ENCODE assay signal across 8 cellular contexts in genomic region chr10:69716711-69717560, GRCh38.
DNase-seq lines count a peak whose midpoint lies in the region; ATAC-seq and TF ChIP-seq lines count a peak whose summit lies in the region.

No MANE protein-coding gene starts in this region.

- no peaks in the 10 kb centered on the region for H3K9me3 ChIP-seq in ascending aorta

- H3K27ac Mint-ChIP-seq in T-cell: no peak overlapping the region

- peaks cover 11 to 14% of the 10 kb centered on the region in 2 donors for H3K4me1 ChIP-seq in ascending aorta

- peak overlapping the region; percentile 52 to 82 for H3K27ac ChIP-seq in ascending aorta

- peak; percentile 38 to 70 (median 50) for TF ChIP-seq CTCF in ascending aorta (IDR thresholded peaks at IDR 0.05)

- peaks cover 2 to 4% of the 10 kb centered on the region in 2 donors for H3K27me3 Mint-ChIP-seq in T-cell

- no peaks in the 10 kb centered on the region for H3K27me3 ChIP-seq in ascending aorta

- H3K4me3 ChIP-seq in ascending aorta: no peak overlapping the region

- CTCF ChIA-PET in T-cell (lab: Charles Lee): interaction anchor here in 1 of 2 donors (0.6 kb wide), 1 partner anchor 157 kb away, joined by 3 read pairs; no protein-coding TSS in a partner anchor

- POLR2A ChIA-PET in T-cell (lab: Charles Lee): no interaction called here

- H3K36me3 ChIP-seq in ascending aorta: no peaks in the 10 kb centered on the region

- DNase-seq in Caki2 (ENCODE audit: low read depth) (peak; percentile 21), HuH-7 (ENCODE audit: low spot score) (peak; percentile 55), T-cell (peak in 30 of 34 experiments; percentile 7 to 53 (median 33)), ascending aorta (ENCODE audit: low spot score in 2 of 2) (no peak), islet precursor cell (peak; percentile 73)
- peak; percentile 41 to 48 (median 44) for DNase-seq in stimulated activated CD4-positive, alpha-beta T cell treated with anti-CD3 and anti-CD28 coated beads, TNF-alpha, amount 100 ng/mL, for 48 hours (ENCODE audit: low read depth in 3 of 3)

- H3K9me3 Mint-ChIP-seq in T-cell: no peaks in the 10 kb centered on the region

- in situ Hi-C loops in Caki2 (cut with HindIII; ENCODE audit: low pct_unique_long_range_greater_than_20kb, low sequenced_read_pairs): no loop called here

- no peaks in the 10 kb centered on the region for H3K36me3 Mint-ChIP-seq in T-cell

- H3K4me1 Mint-ChIP-seq in T-cell: no peaks in the 10 kb centered on the region

- H3K4me3 Mint-ChIP-seq in T-cell: no peak overlapping the region

- ATAC-seq in T-cell (replicated peaks in 1 of 4) (peak in 3 of 4 experiments; percentile 27 to 53 (median 46)), GM19455 (IDR thresholded peaks at IDR 0.05; ENCODE audit: unreplicated experiment) (no peak), HG03139 (IDR thresholded peaks at IDR 0.05; ENCODE audit: unreplicated experiment) (no peak)

- intact Hi-C loops in ascending aorta (cut with DNase I): loop anchor here (1.0 to 2.0 kb wide), 3 partner anchors 14 to 84 kb away; partner anchors contain the start of gene COL13A1

Comparison
In these comparisons a context has a peak if more than half of its experiments do, and no peak if none do; other contexts are left out.
1. DNase-seq: peak in Caki2 (single experiment), HuH-7 (single experiment), T-cell (30 of 34), islet precursor cell (single experiment) and stimulated activated CD4-positive, alpha-beta T cell treated with anti-CD3 and anti-CD28 coated beads, TNF-alpha, amount 100 ng/mL, for 48 hours (3 of 3); none in ascending aorta (0 of 2).
2. ATAC-seq: peak in T-cell (3 of 4); none in GM19455 (single experiment) and HG03139 (single experiment).